Comparison of ENCODE assay signal across 8 cellular contexts in the genomic region with DNA sequence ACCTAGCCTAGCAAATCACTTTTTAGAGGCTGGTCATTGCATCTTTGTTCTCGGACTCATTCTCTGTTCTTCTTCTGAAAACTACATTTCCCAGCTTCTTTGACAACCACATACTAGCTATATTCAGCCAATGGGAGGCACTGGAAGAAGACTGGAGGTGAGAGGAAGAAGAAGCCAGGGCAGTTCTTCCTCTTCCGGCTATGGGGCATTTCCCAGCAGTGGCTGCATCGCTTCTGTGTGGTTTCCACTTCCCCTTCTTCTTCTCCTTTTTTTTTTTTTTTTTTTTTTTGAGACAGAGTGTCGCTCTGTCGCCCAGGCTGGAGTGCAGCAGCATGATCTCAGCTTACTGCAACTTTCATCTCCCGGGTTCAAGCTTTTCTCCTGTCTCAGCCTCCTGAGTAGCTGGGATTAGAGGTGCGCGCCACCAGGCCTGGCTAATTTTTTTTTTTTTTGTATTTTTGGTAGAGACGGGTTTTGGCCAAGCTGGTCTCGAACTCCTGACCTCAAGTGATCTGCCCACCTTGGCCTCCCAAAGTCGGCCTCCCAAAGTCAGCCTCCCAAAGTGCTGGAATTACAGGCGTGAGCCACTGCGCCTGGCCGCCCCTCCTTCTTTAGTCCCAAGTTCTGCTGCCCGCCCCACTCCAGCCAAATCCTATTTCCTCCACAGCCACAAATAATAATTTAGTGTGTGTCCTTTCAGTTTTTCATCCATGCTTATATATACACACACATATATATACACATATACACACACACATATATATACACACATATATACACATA. TPM values are rescaled to one million over a fixed set of nuclear protein-coding genes. Genes with fewer than 3 reads are reported as not detected.
DNase-seq lines count a peak whose midpoint lies in the region; ATAC-seq and TF ChIP-seq lines count a peak whose summit lies in the region.

No MANE protein-coding gene starts in this region.

- TF ChIP-seq CTCF in GM12865 (IDR thresholded peaks at IDR 0.05; ENCODE audit: insufficient read depth, low read depth, low read length, missing control alignments), result no peak
- no peak for TF ChIP-seq CTCF in gastroesophageal sphincter (IDR thresholded peaks at IDR 0.05)
- TF ChIP-seq CTCF in osteocyte (IDR thresholded peaks at IDR 0.05), result no peak

- no peak overlapping the region for H3K4me3 Mint-ChIP-seq in osteocyte (ENCODE audit: unreplicated experiment)

- H3K4me1 Mint-ChIP-seq in osteocyte (ENCODE audit: unreplicated experiment), result no peaks in the 10 kb centered on the region

- H3K9me3 Mint-ChIP-seq in osteocyte (ENCODE audit: unreplicated experiment), result no peaks in the 10 kb centered on the region

- TF ChIP-seq POLR2A in gastroesophageal sphincter (IDR thresholded peaks at IDR 0.05), result no peak

- no peak overlapping the region for H3K27ac Mint-ChIP-seq in osteocyte (ENCODE audit: unreplicated experiment)

- H3K36me3 ChIP-seq in gastroesophageal sphincter, result no peaks in the 10 kb centered on the region

- DNase-seq in GM12865 (ENCODE audit: low read depth), result peak; percentile 70
- DNase-seq in activated CD4-positive, alpha-beta T cell treated with anti-CD3 and anti-CD28 coated beads for 48 hours, result peak; percentile 31
- DNase-seq in midbrain (lab: John Stamatoyannopoulos, UW), result peak; percentile 15
- no peak for DNase-seq in GM19238 (ENCODE audit: insufficient read length, low spot score)
- DNase-seq in NCI-H2029 treated with DMSO at 0.1 percent for 48 hours (lab: John Stamatoyannopoulos, UW), result no peak
- DNase-seq in osteocyte (ENCODE audit: extremely low spot score, unreplicated experiment), result no peak

- H3K4me3 ChIP-seq in GM12865 (ENCODE audit: low read depth, low read length), result no peak overlapping the region
- no peak overlapping the region for H3K4me3 ChIP-seq in gastroesophageal sphincter

- H3K27ac ChIP-seq in gastroesophageal sphincter, result no peak overlapping the region

- TF ChIP-seq EP300 in gastroesophageal sphincter (IDR thresholded peaks at IDR 0.05), result no peak

- H3K4me1 ChIP-seq in gastroesophageal sphincter, result peaks cover 0 to 14% (median 0%) of the 10 kb centered on the region in 3 donors

- WGBS in gastroesophageal sphincter (ENCODE audit: low coverage in 1 of 2), 2 donors, result 88 to 100% methylated on average over 10 to 12 of the region's 15 CpGs

- H3K9me3 ChIP-seq in gastroesophageal sphincter, result no peaks in the 10 kb centered on the region

- H3K36me3 Mint-ChIP-seq in osteocyte (ENCODE audit: unreplicated experiment), result no peaks in the 10 kb centered on the region

- no peaks in the 10 kb centered on the region for H3K27me3 ChIP-seq in gastroesophageal sphincter

- ATAC-seq in HG03354 (IDR thresholded peaks at IDR 0.05; ENCODE audit: poor library complexity, severe bottlenecking, unreplicated experiment), result peak; percentile 71
- no peak for ATAC-seq in gastroesophageal sphincter

- no peaks in the 10 kb centered on the region for H3K27me3 Mint-ChIP-seq in osteocyte (ENCODE audit: unreplicated experiment)

RNA-seq across cellular contexts. Expression of a gene that starts 6.9 kb away (rescaled TPM):
- total RNA-seq in gastroesophageal sphincter (100 to 1,000 TPM in 1 of 4 donors, 10 to 100 TPM in 3; 49.2 to 101 (median 66.8) TPM), osteocyte (38.6 and 39.8 TPM in 2 replicates)

RNA-seq across cellular contexts. Expression of a gene that starts 45.4 kb away (rescaled TPM):
- total RNA-seq in gastroesophageal sphincter, result 10 to 100 TPM; 17.0 to 27.5 (median 24.4) TPM
- 33.9 and 36.6 TPM in 2 replicates for total RNA-seq in osteocyte

Comparison
In these comparisons a context has a peak if more than half of its experiments do, and no peak if none do; other contexts are left out.
1. DNase-seq: peak in GM12865 (single experiment), activated CD4-positive, alpha-beta T cell treated with anti-CD3 and anti-CD28 coated beads for 48 hours (single experiment) and midbrain (single experiment); none in GM19238 (single experiment), NCI-H2029 treated with DMSO at 0.1 percent for 48 hours (single experiment) and osteocyte (single experiment).